14 cellular contexts compared by ENCODE assay signal in genomic region chr12:122176473-122176872, GRCh38. TPM values are rescaled to one million over a fixed set of nuclear protein-coding genes. Genes with fewer than 3 reads are reported as not detected.
DNase-seq lines count a peak whose midpoint lies in the region; ATAC-seq, FAIRE-seq and TF ChIP-seq lines count a peak whose summit lies in the region.
"Not testable (repeated sequence)": the region's sequence is repeated elsewhere in the genome, so short reads cannot be mapped to it uniquely, and the experiment has no call there.
"Had no signal": no experiment of that assay in that cellular context is flagged by ENCODE, and none has a peak within 500 bp of the region (broad histone marks: within the 10 kb centered on the region; RNA-seq: fewer than 3 reads in every experiment).

No MANE protein-coding gene starts in this region.

- POLR2A ChIA-PET in IMR-90 (lab: Charles Lee; ENCODE audit: unreplicated experiment); MCF 10A (lab: Yijun Ruan, JAX): not testable (repeated sequence)

- H3K27ac Mint-ChIP-seq in MCF 10A (ENCODE audit: low read depth, unreplicated experiment), result not testable (repeated sequence)

- H4K5ac ChIP-seq in IMR-90 (ENCODE audit: low read depth, low read length), result not testable (repeated sequence)

- not testable (repeated sequence) for H2BK5ac ChIP-seq in IMR-90 (ENCODE audit: low read depth, low read length, poor library complexity, severe bottlenecking)

- H3K4me3 Mint-ChIP-seq in MCF 10A (ENCODE audit: unreplicated experiment), result not testable (repeated sequence)

- not testable (repeated sequence) for H2BK120ac ChIP-seq in IMR-90 (ENCODE audit: low read depth, low read length)

- not testable (repeated sequence) for H3K9me3 ChIP-seq in IMR-90 (ENCODE audit: control insufficient read depth, insufficient read depth, low read length)

- not testable (repeated sequence) for H4K8ac ChIP-seq in IMR-90 (ENCODE audit: low read depth in 2 of 2, low read length in 2 of 2)

- not testable (repeated sequence) for H3K79me1 ChIP-seq in IMR-90 (ENCODE audit: low read depth in 1 of 2, low read length in 2 of 2)

- H3K27ac ChIP-seq in IMR-90 (ENCODE audit: insufficient read depth, low read length), result not testable (repeated sequence)

- TF ChIP-seq CTCF in IMR-90 (conservative IDR thresholded peaks at IDR 0.05; ENCODE audit: low read depth, low read length); MCF 10A (IDR thresholded peaks at IDR 0.05; ENCODE audit: unreplicated experiment); bronchial epithelial cell (IDR thresholded peaks at IDR 0.05; ENCODE audit: insufficient read depth, low read length, severe bottlenecking); fibroblast of mammary gland (conservative IDR thresholded peaks at IDR 0.05; ENCODE audit: control insufficient read depth, insufficient read depth, low read depth, low read length): not testable (repeated sequence)

- not testable (repeated sequence) for H3K56ac ChIP-seq in IMR-90 (ENCODE audit: extremely low read depth, insufficient read depth, low read length)

- not testable (repeated sequence) for H3K4me1 ChIP-seq in IMR-90 (ENCODE audit: control insufficient read depth, insufficient read depth, low read length)

- DNase-seq in A172 (ENCODE audit: low spot score), result peak; percentile 30
- peak; percentile 32 for DNase-seq in IMR-90
- peak; percentile 37 for DNase-seq in M059J (ENCODE audit: low read depth)
- DNase-seq in amniotic epithelial cell (ENCODE audit: low read depth), result peak; percentile 51
- peak; percentile 11 for DNase-seq in MCF 10A (ENCODE audit: unreplicated experiment)
- peak; percentile 51 for DNase-seq in bronchial epithelial cell (ENCODE audit: low read depth)
- DNase-seq in fibroblast of mammary gland (ENCODE audit: low read depth), result peak; percentile 33

- TF ChIP-seq RAD21 in IMR-90 (IDR thresholded peaks at IDR 0.05; ENCODE audit: low read length), result not testable (repeated sequence)

- not testable (repeated sequence) for H2BK20ac ChIP-seq in IMR-90 (ENCODE audit: low read depth, low read length)

- peaks cover 24% of the 10 kb centered on the region for H3K4me1 Mint-ChIP-seq in MCF 10A (ENCODE audit: insufficient read depth, unreplicated experiment)

- H2AK5ac ChIP-seq in IMR-90 (ENCODE audit: low read depth, low read length), result not testable (repeated sequence)

- CTCF ChIA-PET in IMR-90 (lab: Yijun Ruan, JAX), result not testable (repeated sequence)
- CTCF ChIA-PET in MCF 10A (lab: Yijun Ruan, JAX), result interaction anchor here (0.6 to 0.8 kb wide), 2 partner anchors 14 to 1223 kb away, joined by 3 to 5 read pairs; no protein-coding TSS in a partner anchor

- H3K27me3 Mint-ChIP-seq in MCF 10A (ENCODE audit: insufficient read depth, unreplicated experiment), result not testable (repeated sequence)

- H3K9me1 ChIP-seq in IMR-90 (ENCODE audit: insufficient read depth, low read length), result not testable (repeated sequence)

- H4K20me1 ChIP-seq in IMR-90 (ENCODE audit: insufficient read depth, low read length), result not testable (repeated sequence)

- dilution Hi-C loops in IMR-90 (cut with HindIII; ENCODE audit: low sequenced_read_pairs, unreplicated experiment), result not testable (repeated sequence)

- in situ Hi-C loops in IMR-90 (cut with MboI; ENCODE audit: low sequenced_read_pairs), result not testable (repeated sequence)

- no CpG with 5 or more reads among the region's 4 CpGs for WGBS in IMR-90 (ENCODE audit: extremely low coverage in 2 of 2, insufficient read length in 1 of 2), 2 experiments

- not testable (repeated sequence) for BruUV-seq in IMR-90 (replicated peaks; lab: Mats Ljungman, UMichigan); MCF 10A (replicated peaks; lab: Mats Ljungman, UMichigan)

- H3K18ac ChIP-seq in IMR-90 (ENCODE audit: low read depth, low read length), result not testable (repeated sequence)

- not testable (repeated sequence) for H3K9me3 Mint-ChIP-seq in MCF 10A (ENCODE audit: unreplicated experiment)

- H2BK15ac ChIP-seq in IMR-90 (ENCODE audit: low read depth, low read length), result not testable (repeated sequence)

- TF ChIP-seq POLR2A in IMR-90 (IDR thresholded peaks at IDR 0.05; ENCODE audit: low read depth, low read length), result not testable (repeated sequence)

- not testable (repeated sequence) for H3K14ac ChIP-seq in IMR-90 (replicated peaks; ENCODE audit: low read depth, low read length)

- H3K27me3 ChIP-seq in IMR-90 (ENCODE audit: control insufficient read depth, insufficient read depth, low read length), result peaks cover 10% of the 10 kb centered on the region; the same call in 1 of the 2 replicates
- not testable (repeated sequence) for H3K27me3 ChIP-seq in bronchial epithelial cell (ENCODE audit: control insufficient read depth, insufficient read depth, low read length)

- not testable (repeated sequence) for H3K9ac ChIP-seq in IMR-90 (ENCODE audit: low read depth, low read length)

- H2AFZ ChIP-seq in IMR-90 (replicated peaks; ENCODE audit: low read length, poor library complexity), result not testable (repeated sequence)

- not testable (repeated sequence) for H3K23ac ChIP-seq in IMR-90 (ENCODE audit: low read depth, low read length)

- FAIRE-seq in bronchial epithelial cell (lab: Jason Lieb, UNC), result not testable (repeated sequence)

- not testable (repeated sequence) for H3K4me2 ChIP-seq in IMR-90 (ENCODE audit: low read depth, low read length)

- H3K36me3 ChIP-seq in IMR-90 (ENCODE audit: control insufficient read depth, insufficient read depth, low read length); bronchial epithelial cell (ENCODE audit: control insufficient read depth, insufficient read depth, low read length): not testable (repeated sequence)

- not testable (repeated sequence) for ATAC-seq in IMR-90 (ENCODE audit: low read depth)

- not testable (repeated sequence) for H2AK9ac ChIP-seq in IMR-90 (replicated peaks; ENCODE audit: low read depth, low read length, poor library complexity)

- not testable (repeated sequence) for H4K91ac ChIP-seq in IMR-90 (ENCODE audit: insufficient read depth, low read depth, low read length)

- H3K4me3 ChIP-seq in IMR-90 (ENCODE audit: insufficient read depth, low read depth, low read length); bronchial epithelial cell (ENCODE audit: low read depth, low read length); fibroblast of mammary gland (ENCODE audit: control insufficient read depth, low read depth, low read length): not testable (repeated sequence)

- intact Hi-C loops in IMR-90 (cut with micrococcal nuclease); MCF 10A (cut with micrococcal nuclease): not testable (repeated sequence)

- not testable (repeated sequence) for H3K4ac ChIP-seq in IMR-90 (ENCODE audit: low read depth, low read length)

- H3K36me3 Mint-ChIP-seq in MCF 10A (ENCODE audit: insufficient read depth, unreplicated experiment), result not testable (repeated sequence)

TF ChIP-seq in IMR-90, 13 proteins besides CTCF, POLR2A, EP300 and RAD21:
- TF ChIP-seq CEBPB (IDR thresholded peaks at IDR 0.05; ENCODE audit: low read depth, low read length), result peak; percentile 74

RNA-seq across cellular contexts. Expression of gene IL31, which starts 2.5 kb away (rescaled TPM):
- not detected in 2 replicates for total RNA-seq in A172 (2014; rRNA removed; shearing (Covaris generic))
- not detected in 2 replicates for total RNA-seq in IMR-90 (2012; rRNA removed)
- polyA plus RNA-seq in IMR-90 (2012; rRNA removed), result not detected in 2 replicates
- polyA plus RNA-seq in IMR-90 (2012; cell fraction: cytosol; rRNA removed), result not detected in 2 replicates
- polyA plus RNA-seq in IMR-90 (2012; cell fraction: nucleus; rRNA removed; ENCODE audit: low replicate concordance), result not detected in 2 replicates
- not detected in 2 replicates for total RNA-seq in M059J (2014; rRNA removed; shearing (Covaris generic))
- total RNA-seq in MCF 10A (2022), result not detected in 2 replicates
- not detected in 2 replicates for total RNA-seq in bronchial epithelial cell
- total RNA-seq: A673; CD4-positive, alpha-beta memory T cell; CD4-positive, CD25-positive, alpha-beta regulatory T cell; Daoy had no signal
- polyA plus RNA-seq: AG04450; CD14-positive monocyte; CD4-positive, alpha-beta memory T cell; CD4-positive, CD25-positive, alpha-beta regulatory T cell; CD8-positive, alpha-beta memory T cell had no signal

RNA-seq across cellular contexts. Expression of gene LRRC43, which starts 6.5 kb away (rescaled TPM):
- not detected in 2 replicates for total RNA-seq in A172 (2014; rRNA removed; shearing (Covaris generic))
- total RNA-seq in IMR-90 (2012; rRNA removed) (0.36 TPM in 1 of 2 replicates, not detected in the other), MCF 10A (2022) (not detected in 2 replicates), bronchial epithelial cell (under 0.01 and 0.51 TPM in 2 replicates)
- polyA plus RNA-seq in IMR-90 (2012; rRNA removed), result 0.19 and 0.26 TPM in 2 replicates
- 0.87 and 0.90 TPM in 2 replicates for polyA plus RNA-seq in IMR-90 (2012; cell fraction: cytosol; rRNA removed)
- 0.75 and 0.88 TPM in 2 replicates for polyA plus RNA-seq in IMR-90 (2012; cell fraction: nucleus; rRNA removed; ENCODE audit: low replicate concordance)
- not detected in 2 replicates for total RNA-seq in M059J (2014; rRNA removed; shearing (Covaris generic))
- total RNA-seq: A673; CD4-positive, alpha-beta memory T cell; CD4-positive, CD25-positive, alpha-beta regulatory T cell had no signal
- polyA plus RNA-seq: CD14-positive monocyte; CD4-positive, alpha-beta memory T cell; CD4-positive, CD25-positive, alpha-beta regulatory T cell had no signal

RNA-seq across cellular contexts. Expression of gene B3GNT4, which starts 27.0 kb away (rescaled TPM):
- 0.22 and 3.7 TPM in 2 replicates for total RNA-seq in A172 (2014; rRNA removed; shearing (Covaris generic))
- total RNA-seq in IMR-90 (2012; rRNA removed) (under 0.01 and 0.18 TPM in 2 replicates), MCF 10A (2022) (1.5 and 1.8 TPM in 2 replicates), bronchial epithelial cell (0.53 and 2.0 TPM in 2 replicates)
- 0.53 and 0.99 TPM in 2 replicates for polyA plus RNA-seq in IMR-90 (2012; rRNA removed)
- polyA plus RNA-seq in IMR-90 (2012; cell fraction: cytosol; rRNA removed), result 0.39 and 0.96 TPM in 2 replicates
- 0.50 and 0.98 TPM in 2 replicates for polyA plus RNA-seq in IMR-90 (2012; cell fraction: nucleus; rRNA removed; ENCODE audit: low replicate concordance)
- 0.15 and 0.34 TPM in 2 replicates for total RNA-seq in M059J (2014; rRNA removed; shearing (Covaris generic))
- total RNA-seq: CD4-positive, CD25-positive, alpha-beta regulatory T cell; Daoy had no signal
- polyA plus RNA-seq: CD14-positive monocyte had no signal

RNA-seq across cellular contexts. Expression of gene DIABLO, which starts 49.4 kb away (rescaled TPM):
- total RNA-seq in A172 (2014; rRNA removed; shearing (Covaris generic)), result 73.7 and 90.8 TPM in 2 replicates
- total RNA-seq in IMR-90 (2012; rRNA removed), result 102 and 104 TPM in 2 replicates
- polyA plus RNA-seq in IMR-90 (2012; rRNA removed), result 67.0 and 69.7 TPM in 2 replicates
- polyA plus RNA-seq in IMR-90 (2012; cell fraction: cytosol; rRNA removed), result 54.3 and 66.2 TPM in 2 replicates
- polyA plus RNA-seq in IMR-90 (2012; cell fraction: nucleus; rRNA removed; ENCODE audit: low replicate concordance), result 43.2 and 64.8 TPM in 2 replicates
- total RNA-seq in M059J (2014; rRNA removed; shearing (Covaris generic)), result 107 and 122 TPM in 2 replicates
- total RNA-seq in MCF 10A (2022), result 69.6 and 70.1 TPM in 2 replicates
- 52.9 and 78.7 TPM in 2 replicates for total RNA-seq in bronchial epithelial cell
